In genomic region chr13:99724633-99725517, GRCh38 we compare ENCODE assay signal across 16 cellular contexts.
DNase-seq lines count a peak whose midpoint lies in the region; ATAC-seq and TF ChIP-seq lines count a peak whose summit lies in the region.
"Had no signal": no experiment of that assay in that cellular context is flagged by ENCODE, and none has a peak within 500 bp of the region (broad histone marks: within the 10 kb centered on the region; RNA-seq: fewer than 3 reads in every experiment).

No MANE protein-coding gene starts in this region.

- H3K36me3 Mint-ChIP-seq in brain (no peaks in the 10 kb centered on the region), progenitor cell of endocrine pancreas (ENCODE audit: insufficient read depth) (no peaks in the 10 kb centered on the region)
- H3K36me3 Mint-ChIP-seq in activated T-helper 1 cell treated with anti-CD3 and anti-CD28 coated beads, Interleukin-12 subunit alpha, Interleukin-12 subunit beta, Interleukin-2, Interleukin-4 antibody, amounts not matched to agents 30 ng/mL and 10 ng/mL and 1 ng/mL, durations not matched to agents 14 hours and 24 hours and 36 hours (ENCODE audit: low read depth): no peaks in the 10 kb centered on the region

- ATAC-seq in GM19023 (IDR thresholded peaks at IDR 0.05; ENCODE audit: unreplicated experiment) (peak; percentile 61), HG03025 (IDR thresholded peaks at IDR 0.05; ENCODE audit: low FRiP score, unreplicated experiment) (peak; percentile 55), GM19467 (IDR thresholded peaks at IDR 0.05; ENCODE audit: unreplicated experiment) (no peak)
- ATAC-seq: esophagus mucosa had no signal

- H3K27ac Mint-ChIP-seq in brain (peak overlapping the region in 4 of 5 experiments; percentile 21 to 94 (median 28)), progenitor cell of endocrine pancreas (peak overlapping the region; percentile 46)
- no peak overlapping the region for H3K27ac Mint-ChIP-seq in activated T-helper 1 cell treated with anti-CD3 and anti-CD28 coated beads, Interleukin-12 subunit alpha, Interleukin-12 subunit beta, Interleukin-2, Interleukin-4 antibody, amounts not matched to agents 30 ng/mL and 10 ng/mL and 1 ng/mL, durations not matched to agents 14 hours and 24 hours and 36 hours
- H3K27ac Mint-ChIP-seq: T-helper 1 cell treated with Interleukin-12 subunit alpha and Interleukin-12 subunit beta and Interleukin-4 antibody, amounts not matched to agents 30 μg/mL and 1 μg/mL, for 36 hours had no signal

- peak overlapping the region in 4 of 5 experiments; percentile 16 to 77 (median 43) for H3K4me3 Mint-ChIP-seq in brain
- no peak overlapping the region for H3K4me3 Mint-ChIP-seq in progenitor cell of endocrine pancreas (ENCODE audit: low read depth)
- no peak overlapping the region for H3K4me3 Mint-ChIP-seq in activated T-helper 1 cell treated with anti-CD3 and anti-CD28 coated beads, Interleukin-12 subunit alpha, Interleukin-12 subunit beta, Interleukin-2, Interleukin-4 antibody, amounts not matched to agents 30 ng/mL and 10 ng/mL and 1 ng/mL, durations not matched to agents 14 hours and 24 hours and 36 hours
- H3K4me3 Mint-ChIP-seq: central memory CD8-positive, alpha-beta T cell; T-helper 1 cell treated with Interleukin-12 subunit alpha and Interleukin-12 subunit beta and Interleukin-4 antibody, amounts not matched to agents 30 μg/mL and 1 μg/mL, for 36 hours had no signal

- H3K9me3 Mint-ChIP-seq in brain (peaks cover 0 to 7% (median 0%) of the 10 kb centered on the region in 5 experiments), progenitor cell of endocrine pancreas (ENCODE audit: low read depth) (no peaks in the 10 kb centered on the region)
- H3K9me3 Mint-ChIP-seq in activated T-helper 1 cell treated with anti-CD3 and anti-CD28 coated beads, Interleukin-12 subunit alpha, Interleukin-12 subunit beta, Interleukin-2, Interleukin-4 antibody, amounts not matched to agents 30 ng/mL and 10 ng/mL and 1 ng/mL, durations not matched to agents 14 hours and 24 hours and 36 hours: no peaks in the 10 kb centered on the region
- H3K9me3 Mint-ChIP-seq: central memory CD8-positive, alpha-beta T cell; T-helper 1 cell treated with Interleukin-12 subunit alpha and Interleukin-12 subunit beta and Interleukin-4 antibody, amounts not matched to agents 30 μg/mL and 1 μg/mL, for 36 hours had no signal

- TF ChIP-seq CTCF in brain (conservative IDR thresholded peaks at IDR 0.05) (no peak), progenitor cell of endocrine pancreas (IDR thresholded peaks at IDR 0.05; ENCODE audit: unreplicated experiment) (no peak)

- intact Hi-C loops in activated T-helper 1 cell treated with anti-CD3 and anti-CD28 coated beads, Interleukin-12 subunit alpha, Interleukin-12 subunit beta, Interleukin-2, Interleukin-4 antibody, amounts not matched to agents 30 ng/mL and 10 ng/mL and 1 ng/mL, durations not matched to agents 14 hours and 24 hours and 36 hours (cut with micrococcal nuclease): no loop called here

- no peak for DNase-seq in progenitor cell of endocrine pancreas (ENCODE audit: low spot score, unreplicated experiment)
- DNase-seq in AG08396 (ENCODE audit: low spot score): no peak
- no peak for DNase-seq in activated T-helper 1 cell treated with anti-CD3 and anti-CD28 coated beads, Interleukin-12 subunit alpha, Interleukin-12 subunit beta, Interleukin-2, Interleukin-4 antibody, amounts not matched to agents 30 ng/mL and 10 ng/mL and 1 ng/mL, durations not matched to agents 14 hours and 24 hours and 36 hours (ENCODE audit: low spot score)
- no peak for DNase-seq in NCI-H69 (lab: John Stamatoyannopoulos, UW)
- DNase-seq: activated CD4-positive, alpha-beta T cell treated with anti-CD3 and anti-CD28 coated beads, Interleukin-2, amount 50 U/mL, for 4 hours; activated naive CD4-positive, alpha-beta T cell treated with Interleukin-2 at 50 U/mL for 16 hours; GF-D8; midbrain; SHP77 treated with DMSO at 0.1 percent for 48 hours had no signal

- H3K27me3 Mint-ChIP-seq in brain (peaks cover 4% of the 10 kb centered on the region), progenitor cell of endocrine pancreas (no peaks in the 10 kb centered on the region)
- H3K27me3 Mint-ChIP-seq in activated T-helper 1 cell treated with anti-CD3 and anti-CD28 coated beads, Interleukin-12 subunit alpha, Interleukin-12 subunit beta, Interleukin-2, Interleukin-4 antibody, amounts not matched to agents 30 ng/mL and 10 ng/mL and 1 ng/mL, durations not matched to agents 14 hours and 24 hours and 36 hours (ENCODE audit: insufficient read depth): no peaks in the 10 kb centered on the region
- H3K27me3 Mint-ChIP-seq: central memory CD8-positive, alpha-beta T cell had no signal

- H3K4me1 Mint-ChIP-seq in brain (peaks cover 47% of the 10 kb centered on the region), progenitor cell of endocrine pancreas (ENCODE audit: low read depth) (peaks cover 43% of the 10 kb centered on the region)
- no peaks in the 10 kb centered on the region for H3K4me1 Mint-ChIP-seq in activated T-helper 1 cell treated with anti-CD3 and anti-CD28 coated beads, Interleukin-12 subunit alpha, Interleukin-12 subunit beta, Interleukin-2, Interleukin-4 antibody, amounts not matched to agents 30 ng/mL and 10 ng/mL and 1 ng/mL, durations not matched to agents 14 hours and 24 hours and 36 hours (ENCODE audit: low read depth)
- H3K4me1 Mint-ChIP-seq: central memory CD8-positive, alpha-beta T cell had no signal

Comparison
In these comparisons a context has a peak if more than half of its experiments do, and no peak if none do; other contexts are left out.
1. H3K4me3 Mint-ChIP-seq: peak in brain (4 of 5); none in progenitor cell of endocrine pancreas (single experiment) and activated T-helper 1 cell treated with anti-CD3 and anti-CD28 coated beads, Interleukin-12 subunit alpha, Interleukin-12 subunit beta, Interleukin-2, Interleukin-4 antibody, amounts not matched to agents 30 ng/mL and 10 ng/mL and 1 ng/mL, durations not matched to agents 14 hours and 24 hours and 36 hours (single experiment).